ENCODE assay signal across 16 cellular contexts in the genomic region with DNA sequence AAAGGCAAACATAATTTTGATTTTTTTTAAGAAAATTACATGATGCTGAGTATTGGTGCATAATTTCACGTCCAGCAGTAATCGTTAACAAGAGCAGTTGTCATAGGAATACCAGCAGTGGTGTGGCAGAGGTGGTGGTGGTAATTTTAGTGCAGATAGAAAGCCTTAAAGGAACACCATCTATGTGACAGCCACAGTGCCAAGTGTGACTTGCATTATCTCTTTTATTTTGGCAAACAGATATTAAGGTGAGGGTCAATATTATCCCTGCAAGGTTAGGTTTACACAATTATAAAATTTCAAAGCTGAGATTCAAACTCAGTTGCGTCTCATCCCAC.
"Had no signal": no experiment of that assay in that cellular context is flagged by ENCODE, and none has a peak within 500 bp of the region (broad histone marks: within the 10 kb centered on the region; RNA-seq: fewer than 3 reads in every experiment).

No MANE protein-coding gene starts in this region.

- DNase-seq: activated CD4-positive, CD25-positive, alpha-beta regulatory T cell treated with anti-CD3 and anti-CD28 coated beads, Interleukin-2, amount 50 U/mL, for 72 hours; activated gamma-delta T cell; adrenal gland; effector CD4-positive, alpha-beta T cell; gastrocnemius medialis; head of caudate nucleus; left ventricle myocardium inferior; mammary epithelial cell; nephron progenitor cell; occipital lobe; stimulated activated CD4-positive, alpha-beta T cell treated with anti-CD3 and anti-CD28 coated beads, Interleukin-2, amount 100 ng/mL, for 24 hours; stimulated activated naive CD4-positive, alpha-beta T cell treated with Interleukin-2 at 50 U/mL for 16 hours; T1000 had no signal

- H3K9me3 ChIP-seq: adrenal gland, gastrocnemius medialis, left ventricle myocardium inferior, tibial nerve had no signal

- H3K4me3 ChIP-seq: adrenal gland, gastrocnemius medialis, left ventricle myocardium inferior, tibial nerve had no signal

- H3K27ac ChIP-seq: adrenal gland, gastrocnemius medialis, left ventricle myocardium inferior, tibial nerve had no signal

- H3K36me3 ChIP-seq: adrenal gland, gastrocnemius medialis, left ventricle myocardium inferior, tibial nerve had no signal

- H3K4me1 ChIP-seq: adrenal gland, gastrocnemius medialis, left ventricle myocardium inferior, tibial nerve had no signal

- ATAC-seq: esophagus mucosa, gastrocnemius medialis had no signal

- FAIRE-seq: urothelium cell line had no signal

- H3K27me3 ChIP-seq: adrenal gland, gastrocnemius medialis, tibial nerve had no signal
